In genomic region chr10:67779455-67780205, GRCh38 we compare ENCODE assay signal across 1 cellular context.
TF ChIP-seq lines count a peak whose summit lies in the region.

No MANE protein-coding gene starts in this region.

TF ChIP-seq in K562, 482 proteins besides CTCF, POLR2A, EP300 and RAD21 (continued from another document):
- TF ChIP-seq DEAF1 (CRISPR knock-in tag; IDR thresholded peaks at IDR 0.05), result peak; percentile 95
- no peak for TF ChIP-seq MEIS2 (IDR thresholded peaks at IDR 0.05; ENCODE audit: partially characterized antibody)
- peak; percentile 50; the same call in 1 of the 2 replicates for TF ChIP-seq RB1 (IDR thresholded peaks at IDR 0.05; ENCODE audit: low read depth)
- peak; percentile 56; the same call in 1 of the 2 replicates for TF ChIP-seq ARID3A (IDR thresholded peaks at IDR 0.05; ENCODE audit: borderline replicate concordance, low read depth, low read length)
- TF ChIP-seq ZNF384 (IDR thresholded peaks at IDR 0.05; ENCODE audit: low read depth, low read length), result peak; percentile 76
- peak; percentile 24; the same call in 1 of the 2 replicates for TF ChIP-seq KLF16 (IDR thresholded peaks at IDR 0.05)
- TF ChIP-seq BHLHE40 (IDR thresholded peaks at IDR 0.05; ENCODE audit: low read length), result peak; percentile 76
- TF ChIP-seq CBFA2T3 (IDR thresholded peaks at IDR 0.05), result no peak
- TF ChIP-seq EGR1 (conservative IDR thresholded peaks at IDR 0.05), result peak; percentile 34; the same call in 1 of the 2 replicates
- no peak for TF ChIP-seq ZNF76 (CRISPR knock-in tag; IDR thresholded peaks at IDR 0.05; ENCODE audit: borderline replicate concordance)
- 0 out of 4 replicates have a peak, but pooled peaks of 1 of the 2 experiments have one; percentile 13 for TF ChIP-seq RCOR1 (IDR thresholded peaks at IDR 0.05; ENCODE audit: borderline replicate concordance in 1 of 2, low read depth in 2 of 2, low read length in 2 of 2)
- peak; percentile 32; the same call in 1 of the 2 replicates for TF ChIP-seq MAFG (tag; conservative IDR thresholded peaks at IDR 0.05)
- TF ChIP-seq NFATC3 (IDR thresholded peaks at IDR 0.05), result peak; percentile 62; the same call in 1 of the 2 replicates
- no peak for TF ChIP-seq MEF2D (tag; conservative IDR thresholded peaks at IDR 0.05; ENCODE audit: low read depth)
- TF ChIP-seq HNRNPL (IDR thresholded peaks at IDR 0.05; ENCODE audit: low read depth, low read length), result no peak
- peak; percentile 18; the same call in 1 of the 2 replicates for TF ChIP-seq JUND (IDR thresholded peaks at IDR 0.05; ENCODE audit: borderline replicate concordance, low read depth, low read length)
- TF ChIP-seq JUND (tag; IDR thresholded peaks at IDR 0.05; ENCODE audit: borderline replicate concordance, low read depth, low read length), result no peak; the same call in 2 of the 3 replicates
- 0 out of 2 replicates have a peak, but pooled peaks have one; percentile 33 for TF ChIP-seq NFE2 (IDR thresholded peaks at IDR 0.05; ENCODE audit: low read depth)
